ENCODE assay signal across 16 cellular contexts in genomic region chr16:56708418-56708817, GRCh38. TPM values are rescaled to one million over a fixed set of nuclear protein-coding genes. Genes with fewer than 3 reads are reported as not detected.
DNase-seq lines count a peak whose midpoint lies in the region; ATAC-seq and TF ChIP-seq lines count a peak whose summit lies in the region.
"Had no signal": no experiment of that assay in that cellular context is flagged by ENCODE, and none has a peak within 500 bp of the region (broad histone marks: within the 10 kb centered on the region; RNA-seq: fewer than 3 reads in every experiment).

No MANE protein-coding gene starts in this region.

- H3K27ac ChIP-seq in endodermal cell (ENCODE audit: low read depth, low read length) = no peak overlapping the region
- no peak overlapping the region for H3K27ac ChIP-seq in aorta (ENCODE audit: low read depth in 1 of 2, low read length in 2 of 2)
- H3K27ac ChIP-seq: gastrocnemius medialis had no signal

- H3K4me3 Mint-ChIP-seq in endodermal cell = no peak overlapping the region
- no peak overlapping the region for H3K4me3 Mint-ChIP-seq in mesothelial cell of epicardium

- H3K4me1 Mint-ChIP-seq in endodermal cell (peaks cover 11% of the 10 kb centered on the region), mesothelial cell of epicardium (no peaks in the 10 kb centered on the region)

- H3K27ac Mint-ChIP-seq in endodermal cell = no peak overlapping the region
- H3K27ac Mint-ChIP-seq in mesothelial cell of epicardium = no peak overlapping the region

- H3K27me3 ChIP-seq in endodermal cell (ENCODE audit: control insufficient read depth, insufficient read depth, low read length, poor library complexity, severe bottlenecking) (no peaks in the 10 kb centered on the region), aorta (ENCODE audit: control insufficient read depth in 1 of 2, insufficient read depth in 2 of 2, low read length in 1 of 2) (no peaks in the 10 kb centered on the region)
- H3K27me3 ChIP-seq: gastrocnemius medialis had no signal

- intact Hi-C loops in aorta (cut with DNase I) = no loop called here

- ATAC-seq in HG03469 (IDR thresholded peaks at IDR 0.05; ENCODE audit: unreplicated experiment) (no peak), GM21825 (IDR thresholded peaks at IDR 0.05; ENCODE audit: unreplicated experiment) (no peak), aorta (ENCODE audit: low FRiP score) (no peak)
- ATAC-seq: gastrocnemius medialis had no signal

- H3K36me3 Mint-ChIP-seq in endodermal cell (ENCODE audit: low read depth) (no peaks in the 10 kb centered on the region), mesothelial cell of epicardium (no peaks in the 10 kb centered on the region)

- H3K4me1 ChIP-seq in endodermal cell (ENCODE audit: control insufficient read depth, insufficient read depth, low read length) (no peaks in the 10 kb centered on the region), aorta (ENCODE audit: control insufficient read depth in 1 of 2, insufficient read depth in 2 of 2, low read length in 2 of 2) (no peaks in the 10 kb centered on the region)
- H3K4me1 ChIP-seq: gastrocnemius medialis had no signal

- H3K36me3 ChIP-seq in endodermal cell (ENCODE audit: control insufficient read depth, insufficient read depth, low read length) (no peaks in the 10 kb centered on the region), aorta (ENCODE audit: control insufficient read depth in 1 of 2, insufficient read depth in 2 of 2, low read length in 1 of 2) (no peaks in the 10 kb centered on the region)
- H3K36me3 ChIP-seq: gastrocnemius medialis had no signal

- H3K9me3 ChIP-seq in endodermal cell (ENCODE audit: control insufficient read depth, low read length) (no peaks in the 10 kb centered on the region), aorta (ENCODE audit: control insufficient read depth, low read length) (no peaks in the 10 kb centered on the region)
- H3K9me3 ChIP-seq: gastrocnemius medialis had no signal

- TF ChIP-seq CTCF in endodermal cell (conservative IDR thresholded peaks at IDR 0.05) (no peak), mesothelial cell of epicardium (IDR thresholded peaks at IDR 0.05; ENCODE audit: unreplicated experiment) (no peak)

- H3K9me3 Mint-ChIP-seq in endodermal cell (no peaks in the 10 kb centered on the region), mesothelial cell of epicardium (no peaks in the 10 kb centered on the region)

- DNase-seq in stimulated activated CD4-positive, alpha-beta T cell treated with anti-CD3 and anti-CD28 coated beads, Interleukin-15, amount 100 ng/mL, for 24 hours = peak; percentile 19
- no peak for DNase-seq in stimulated activated CD4-positive, alpha-beta T cell treated with anti-CD3 and anti-CD28 coated beads, Interleukin-1b, Interleukin-23, amount 100 ng/mL, for 48 hours
- DNase-seq in activated CD8-positive, alpha-beta memory T cell treated with anti-CD3 and anti-CD28 coated beads for 24 hours = peak; percentile 68
- DNase-seq in endodermal cell (peak; percentile 51), mesothelial cell of epicardium (ENCODE audit: low spot score in 2 of 2, unreplicated experiment in 2 of 2) (no peak), aorta (no peak)
- DNase-seq: DMS153, gastrocnemius medialis, GOT3, MM.1S, NCI-H774 had no signal

- H3K27me3 Mint-ChIP-seq in endodermal cell (ENCODE audit: insufficient read depth) (peaks cover 6% of the 10 kb centered on the region), mesothelial cell of epicardium (ENCODE audit: low read depth) (peaks cover 2% of the 10 kb centered on the region)

- H3K4me3 ChIP-seq in endodermal cell (ENCODE audit: low read length) = no peak overlapping the region
- no peak overlapping the region for H3K4me3 ChIP-seq in aorta (ENCODE audit: low read length in 2 of 2)
- H3K4me3 ChIP-seq: gastrocnemius medialis had no signal

- H3K9ac ChIP-seq in endodermal cell (ENCODE audit: extremely low read depth, low read length, poor library complexity, severe bottlenecking) = no peak overlapping the region

- 78 to 94% methylated on average over 3 to 4 of the region's 4 CpGs for WGBS in endodermal cell (ENCODE audit: insufficient coverage in 1 of 2, insufficient read length in 1 of 2), 2 experiments
- 69 to 71% methylated on average over 4 of the region's 4 CpGs for WGBS in aorta, 2 donors

RNA-seq across cellular contexts. Expression of gene NUP93, which starts 21.5 kb away (rescaled TPM):
- total RNA-seq in endodermal cell (100 to 1,000 TPM; 146 to 149 TPM), mesothelial cell of epicardium (66.3 to 74.6 TPM (median 69.1 TPM) in 3 replicates), aorta (10 to 100 TPM; 53.7 to 57.5 TPM)
- 110 TPM for polyA plus RNA-seq in endodermal cell (2013, experiment 1 of 2)
- polyA plus RNA-seq in endodermal cell (2013, experiment 2 of 2) = 101 TPM
- 10 to 100 TPM; 32.9 to 33.8 TPM for polyA plus RNA-seq in aorta

RNA-seq across cellular contexts. Expression of gene MT1X, which starts 26.1 kb away (rescaled TPM):
- total RNA-seq in endodermal cell (1 to 10 TPM; 1.5 to 8.8 TPM), mesothelial cell of epicardium (6.8 to 8.9 TPM (median 7.1 TPM) in 3 replicates), aorta (100 to 1,000 TPM in 1 of 2 donors, 10 to 100 TPM in 1; 62.0 to 559 TPM)
- polyA plus RNA-seq in endodermal cell (2013, experiment 1 of 2) = 25.0 TPM
- 13.0 TPM for polyA plus RNA-seq in endodermal cell (2013, experiment 2 of 2)
- 1,000 to 10,000 TPM in 1 of 2 donors, 100 to 1,000 TPM in 1; 277 to 1,132 TPM for polyA plus RNA-seq in aorta

RNA-seq across cellular contexts. Expression of gene MT1H, which starts 38.8 kb away (rescaled TPM):
- total RNA-seq in endodermal cell = 1 to 10 TPM in 1 of 2 donors, not detected in 1; 1.6 TPM
- 3.5 TPM for polyA plus RNA-seq in endodermal cell (2013, experiment 1 of 2)
- polyA plus RNA-seq in endodermal cell (2013, experiment 2 of 2) = not detected
- total RNA-seq in mesothelial cell of epicardium = not detected in 3 replicates
- 1 to 10 TPM in 1 of 2 donors, not detected in 1; 1.6 TPM for total RNA-seq in aorta
- 10 to 100 TPM in 1 of 2 donors, 1 to 10 TPM in 1; 3.0 to 12.6 TPM for polyA plus RNA-seq in aorta
- total RNA-seq: gastrocnemius medialis, HT-29, ureter had no signal
- polyA plus RNA-seq: neural cell had no signal

RNA-seq across cellular contexts. Expression of gene MT1G, which starts 40.6 kb away (rescaled TPM):
- 1 to 10 TPM in 1 of 2 donors, not detected in 1; 7.8 TPM for total RNA-seq in endodermal cell
- 10.4 TPM for polyA plus RNA-seq in endodermal cell (2013, experiment 1 of 2)
- polyA plus RNA-seq in endodermal cell (2013, experiment 2 of 2) = 1.6 TPM
- not detected in 3 replicates for total RNA-seq in mesothelial cell of epicardium
- total RNA-seq in aorta = 10 to 100 TPM in 1 of 2 donors, 1 to 10 TPM in 1; 5.3 to 49.1 TPM
- polyA plus RNA-seq in aorta = 100 to 1,000 TPM in 1 of 2 donors, 10 to 100 TPM in 1; 13.9 to 118 TPM
- polyA plus RNA-seq: neural cell had no signal

RNA-seq across cellular contexts. Expression of gene MT1F, which starts 50.7 kb away (rescaled TPM):
- total RNA-seq in endodermal cell (1 to 10 TPM in 1 of 2 donors, not detected in 1; 3.4 TPM), mesothelial cell of epicardium (0.63 to 0.95 TPM (median 0.66 TPM) in 3 replicates), aorta (10 to 100 TPM; 14.4 to 19.1 TPM)
- 3.5 TPM for polyA plus RNA-seq in endodermal cell (2013, experiment 1 of 2)
- 2.2 TPM for polyA plus RNA-seq in endodermal cell (2013, experiment 2 of 2)
- 10 to 100 TPM in 1 of 2 donors, 1 to 10 TPM in 1; 9.0 to 81.1 TPM for polyA plus RNA-seq in aorta

Comparison
In these comparisons a context has a peak if more than half of its experiments do, and no peak if none do; other contexts are left out.
1. DNase-seq: peak in stimulated activated CD4-positive, alpha-beta T cell treated with anti-CD3 and anti-CD28 coated beads, Interleukin-15, amount 100 ng/mL, for 24 hours (single experiment), activated CD8-positive, alpha-beta memory T cell treated with anti-CD3 and anti-CD28 coated beads for 24 hours (single experiment) and endodermal cell (single experiment); none in stimulated activated CD4-positive, alpha-beta T cell treated with anti-CD3 and anti-CD28 coated beads, Interleukin-1b, Interleukin-23, amount 100 ng/mL, for 48 hours (single experiment), mesothelial cell of epicardium (0 of 2) and aorta (0 of 2).